22 cellular contexts compared by ENCODE assay signal in the genomic region with DNA sequence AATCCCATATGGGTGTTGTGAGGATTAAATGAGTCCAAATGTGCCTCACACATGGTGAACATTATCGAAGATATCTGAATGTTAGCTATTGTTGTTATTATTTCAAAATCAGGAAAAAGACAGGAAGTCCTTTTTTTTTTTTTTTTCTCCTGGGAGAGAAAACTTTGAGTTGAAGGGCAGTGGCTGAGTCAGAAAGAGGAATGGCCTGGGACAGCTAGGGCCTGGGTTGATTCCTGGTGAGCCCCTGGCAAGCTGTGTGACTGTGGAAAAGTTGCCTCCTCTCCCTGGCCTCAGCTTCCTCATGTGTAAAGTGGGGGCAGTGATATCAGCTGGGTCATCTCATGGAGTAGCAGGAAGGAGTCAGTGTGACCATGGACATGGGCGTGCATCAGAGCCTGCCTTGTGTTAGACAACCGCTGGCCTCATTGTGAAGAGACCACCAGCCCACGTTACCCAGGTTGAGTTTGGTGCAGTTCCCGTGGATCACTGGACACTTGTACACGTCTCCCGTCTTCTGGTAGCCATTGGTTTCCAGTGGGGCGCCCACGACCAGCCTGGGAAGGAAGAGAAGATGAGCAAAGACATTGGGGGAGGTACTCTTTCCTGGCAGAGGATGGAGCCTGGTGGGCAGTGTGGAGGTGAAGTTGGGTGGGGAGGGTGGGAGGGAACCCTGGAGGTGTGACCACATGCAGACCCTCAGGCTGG.
DNase-seq lines count a peak whose midpoint lies in the region; ATAC-seq and TF ChIP-seq lines count a peak whose summit lies in the region.
"Had no signal": no experiment of that assay in that cellular context is flagged by ENCODE, and none has a peak within 500 bp of the region (broad histone marks: within the 10 kb centered on the region; RNA-seq: fewer than 3 reads in every experiment).

No MANE protein-coding gene starts in this region.

- no peak overlapping the region for H3K27ac ChIP-seq in RWPE2 (ENCODE audit: poor library complexity, severe bottlenecking)
- no peak overlapping the region for H3K27ac ChIP-seq in sigmoid colon
- no peak overlapping the region for H3K27ac ChIP-seq in CD8-positive, alpha-beta memory T cell (ENCODE audit: low read depth, low read length)
- H3K27ac ChIP-seq: thyroid gland had no signal

- H3K36me3 Mint-ChIP-seq in CD8-positive, alpha-beta memory T cell: no peaks in the 10 kb centered on the region
- H3K36me3 Mint-ChIP-seq: mesothelial cell of epicardium; stimulated activated effector memory CD8-positive, alpha-beta T cell treated with anti-CD3 and anti-CD28 coated beads, Interleukin-12 subunit alpha, Interleukin-12 subunit beta, amount 100 ng/mL, for 72 hours had no signal

- ATAC-seq in RWPE2 (ENCODE audit: low read depth) (no peak), omental fat pad (ENCODE audit: low FRiP score) (no peak)
- ATAC-seq: stimulated activated effector memory CD8-positive, alpha-beta T cell treated with anti-CD3 and anti-CD28 coated beads, Interleukin-12 subunit alpha, Interleukin-12 subunit beta, amount 100 ng/mL, for 72 hours had no signal

- CTCF ChIA-PET in CD8-positive, alpha-beta memory T cell (lab: Charles Lee): no interaction called here

- H3K4me1 Mint-ChIP-seq in CD8-positive, alpha-beta memory T cell: no peaks in the 10 kb centered on the region
- H3K4me1 Mint-ChIP-seq: mesothelial cell of epicardium had no signal

- no peak overlapping the region for H3K27ac Mint-ChIP-seq in CD8-positive, alpha-beta memory T cell
- H3K27ac Mint-ChIP-seq: mesothelial cell of epicardium; stimulated activated effector memory CD8-positive, alpha-beta T cell treated with anti-CD3 and anti-CD28 coated beads, Interleukin-12 subunit alpha, Interleukin-12 subunit beta, amount 100 ng/mL, for 72 hours had no signal

- H3K36me3 ChIP-seq in RWPE2 (ENCODE audit: low read depth) (no peaks in the 10 kb centered on the region), sigmoid colon (no peaks in the 10 kb centered on the region)
- no peaks in the 10 kb centered on the region for H3K36me3 ChIP-seq in CD8-positive, alpha-beta memory T cell (ENCODE audit: insufficient read depth, low read length)
- H3K36me3 ChIP-seq: BE2C, thyroid gland had no signal

- no peak overlapping the region for H3K4me3 Mint-ChIP-seq in CD8-positive, alpha-beta memory T cell
- H3K4me3 Mint-ChIP-seq: mesothelial cell of epicardium; neural crest cell; stimulated activated effector memory CD8-positive, alpha-beta T cell treated with anti-CD3 and anti-CD28 coated beads, Interleukin-12 subunit alpha, Interleukin-12 subunit beta, amount 100 ng/mL, for 72 hours had no signal

- no peaks in the 10 kb centered on the region for H3K9me3 ChIP-seq in RWPE2 (ENCODE audit: severe bottlenecking)
- H3K9me3 ChIP-seq in sigmoid colon: no peaks in the 10 kb centered on the region
- H3K9me3 ChIP-seq in CD8-positive, alpha-beta memory T cell (ENCODE audit: low read length): no peaks in the 10 kb centered on the region
- H3K9me3 ChIP-seq: BE2C, thyroid gland had no signal

- no peak for TF ChIP-seq EP300 in sigmoid colon (IDR thresholded peaks at IDR 0.05)

- no peak overlapping the region for H3K4me3 ChIP-seq in RWPE2 (ENCODE audit: severe bottlenecking)
- H3K4me3 ChIP-seq in fibroblast of the aortic adventitia (ENCODE audit: low read depth, low read length): no peak overlapping the region
- H3K4me3 ChIP-seq in sigmoid colon: no peak overlapping the region
- H3K4me3 ChIP-seq in CD8-positive, alpha-beta memory T cell (ENCODE audit: low read length): no peak overlapping the region
- H3K4me3 ChIP-seq: thyroid gland had no signal

- DNase-seq in CD1c-positive myeloid dendritic cell (ENCODE audit: extremely low spot score) (peak; percentile 31), RWPE2 (ENCODE audit: low spot score) (peak; percentile 55), fibroblast of the aortic adventitia (ENCODE audit: low read depth) (peak; percentile 51), sigmoid colon (peak; percentile 40), omental fat pad (ENCODE audit: low spot score) (no peak), ecto neural progenitor cell (ENCODE audit: low spot score) (no peak), iPS-NIHi7 (ENCODE audit: extremely low spot score) (no peak)
- no peak for DNase-seq in CD8-positive, alpha-beta memory T cell
- DNase-seq: activated CD4-positive, alpha-beta T cell treated with anti-CD3 and anti-CD28 coated beads, Interleukin-2, amount 50 U/mL, for 1 hour; activated gamma-delta T cell treated with Interleukin-2 at 50 U/mL for 16 hours; anterior cingulate cortex; BE2C; GDM1; NCI-H1417; NCI-H2107; NCI-H524 treated with DMSO at 0.1 percent for 48 hours; retina; stimulated activated CD4-positive, alpha-beta T cell treated with anti-CD3 and anti-CD28 coated beads, Interleukin-15, amount 100 ng/mL, for 24 hours; thyroid gland had no signal

- H3K27me3 ChIP-seq in RWPE2 (ENCODE audit: insufficient read depth, poor library complexity, severe bottlenecking): no peaks in the 10 kb centered on the region
- no peaks in the 10 kb centered on the region for H3K27me3 ChIP-seq in sigmoid colon
- no peaks in the 10 kb centered on the region for H3K27me3 ChIP-seq in CD8-positive, alpha-beta memory T cell (ENCODE audit: insufficient read depth, low read length, poor library complexity, severe bottlenecking)
- H3K27me3 ChIP-seq: BE2C, thyroid gland had no signal

- TF ChIP-seq CTCF in RWPE2 (IDR thresholded peaks at IDR 0.05; ENCODE audit: poor library complexity, severe bottlenecking) (no peak), fibroblast of the aortic adventitia (IDR thresholded peaks at IDR 0.05; ENCODE audit: insufficient read depth, low read length) (no peak), sigmoid colon (IDR thresholded peaks at IDR 0.05) (no peak), omental fat pad (IDR thresholded peaks at IDR 0.05) (no peak)

- intact Hi-C loops in sigmoid colon (cut with DNase I): no loop called here

- POLR2A ChIA-PET in CD8-positive, alpha-beta memory T cell (lab: Charles Lee): no interaction called here

- no peak for TF ChIP-seq POLR2A in sigmoid colon (IDR thresholded peaks at IDR 0.05)

- H3K4me1 ChIP-seq in RWPE2 (ENCODE audit: insufficient read depth, poor library complexity, severe bottlenecking) (no peaks in the 10 kb centered on the region), sigmoid colon (peaks cover 0 to 21% (median 16%) of the 10 kb centered on the region in 4 donors)
- H3K4me1 ChIP-seq in CD8-positive, alpha-beta memory T cell (ENCODE audit: insufficient read depth, low read length): no peaks in the 10 kb centered on the region
- H3K4me1 ChIP-seq: BE2C had no signal

- no peaks in the 10 kb centered on the region for H3K9me3 Mint-ChIP-seq in CD8-positive, alpha-beta memory T cell
- H3K9me3 Mint-ChIP-seq: mesothelial cell of epicardium; neural crest cell; stimulated activated effector memory CD8-positive, alpha-beta T cell treated with anti-CD3 and anti-CD28 coated beads, Interleukin-12 subunit alpha, Interleukin-12 subunit beta, amount 100 ng/mL, for 72 hours had no signal

- peaks cover 17 to 24% of the 10 kb centered on the region in 2 donors for H3K27me3 Mint-ChIP-seq in CD8-positive, alpha-beta memory T cell

- 87 to 91% methylated on average over 9 of the region's 9 CpGs for WGBS in sigmoid colon, 2 donors

Comparison
In these comparisons a context has a peak if more than half of its experiments do, and no peak if none do; other contexts are left out.
1. DNase-seq: peak in CD1c-positive myeloid dendritic cell (single experiment), RWPE2 (single experiment), fibroblast of the aortic adventitia (single experiment) and sigmoid colon (single experiment); none in omental fat pad (single experiment), ecto neural progenitor cell (single experiment), iPS-NIHi7 (single experiment) and CD8-positive, alpha-beta memory T cell (0 of 5).